1 cellular context compared by ENCODE assay signal in genomic region chr3:136151219-136151618, GRCh38.
TF ChIP-seq lines count a peak whose summit lies in the region.

No MANE protein-coding gene starts in this region.

TF ChIP-seq in IMR-90, 13 proteins besides CTCF, POLR2A, EP300 and RAD21:
- TF ChIP-seq USF2 (IDR thresholded peaks at IDR 0.05; ENCODE audit: low read depth, low read length) = no peak
- no peak for TF ChIP-seq RFX5 (IDR thresholded peaks at IDR 0.05; ENCODE audit: low read depth, low read length)
- no peak for TF ChIP-seq RCOR1 (IDR thresholded peaks at IDR 0.05; ENCODE audit: insufficient replicate concordance, low read length)
- no peak for TF ChIP-seq MAZ (IDR thresholded peaks at IDR 0.05; ENCODE audit: borderline replicate concordance, low read depth, low read length)
- no peak for TF ChIP-seq SMC3 (IDR thresholded peaks at IDR 0.05; ENCODE audit: low read depth, low read length)
- no peak for TF ChIP-seq ELK1 (IDR thresholded peaks at IDR 0.05; ENCODE audit: borderline replicate concordance, low read depth, low read length)
- no peak for TF ChIP-seq CHD1 (IDR thresholded peaks at IDR 0.05; ENCODE audit: low read depth, low read length)
- TF ChIP-seq BHLHE40 (IDR thresholded peaks at IDR 0.05; ENCODE audit: low read depth, low read length) = no peak
- no peak for TF ChIP-seq MXI1 (IDR thresholded peaks at IDR 0.05; ENCODE audit: borderline replicate concordance, low read depth, low read length)
- TF ChIP-seq NFE2L2 (IDR thresholded peaks at IDR 0.05; ENCODE audit: low read depth, low read length) = no peak
- no peak for TF ChIP-seq MAFK (IDR thresholded peaks at IDR 0.05; ENCODE audit: low read depth, low read length)
- TF ChIP-seq CEBPB (IDR thresholded peaks at IDR 0.05; ENCODE audit: low read depth, low read length) = no peak
- TF ChIP-seq FOS (IDR thresholded peaks at IDR 0.05; ENCODE audit: low read depth, low read length) = no peak
